Comparison of ENCODE assay signal across 8 cellular contexts in the genomic region with DNA sequence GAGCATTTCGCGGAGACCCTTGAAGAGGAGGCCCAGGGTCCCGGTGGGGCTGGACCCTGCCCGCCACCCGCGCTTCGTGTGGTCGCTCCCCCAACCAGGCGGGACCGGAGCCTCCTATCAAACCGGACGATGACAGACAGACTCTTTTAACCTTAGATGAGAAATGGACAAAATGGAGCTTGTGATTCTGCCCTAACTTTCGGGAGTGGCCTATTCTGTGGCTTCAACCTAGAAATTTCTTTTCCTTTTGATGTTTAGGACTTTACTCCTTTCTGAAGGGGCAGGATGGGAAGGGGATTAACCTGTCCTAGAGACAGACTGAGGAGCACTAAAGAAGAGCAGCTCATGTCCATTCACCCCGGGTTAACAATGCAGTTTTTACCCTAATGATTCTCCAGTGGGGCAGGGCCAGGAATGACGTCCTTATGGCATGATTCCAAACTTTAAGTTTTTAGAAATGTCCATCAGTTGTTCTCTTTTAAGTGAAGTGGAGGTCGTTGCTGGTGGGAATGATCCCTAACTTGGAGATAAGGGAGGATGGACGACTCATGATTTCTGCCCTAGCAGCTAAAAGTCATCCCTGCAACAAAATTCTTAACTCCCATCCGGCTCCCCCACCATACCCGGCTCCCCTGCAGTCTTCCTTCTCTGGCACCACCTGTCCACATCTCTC. TPM values are rescaled to one million over a fixed set of nuclear protein-coding genes. Genes with fewer than 3 reads are reported as not detected.
DNase-seq lines count a peak whose midpoint lies in the region; FAIRE-seq and TF ChIP-seq lines count a peak whose summit lies in the region.

No MANE protein-coding gene starts in this region.

- peak overlapping the region; percentile 82 for H3K56ac ChIP-seq in H1 (replicated peaks; ENCODE audit: insufficient read length, low read depth, low read length)

- H3K4me3 Mint-ChIP-seq in HFFc6, result peak overlapping the region; percentile 95

- H2AK5ac ChIP-seq in H1 (ENCODE audit: low read depth, low read length), result no peak overlapping the region

- H2BK12ac ChIP-seq in H1 (ENCODE audit: low read depth, low read length), result no peak overlapping the region

- no peaks in the 10 kb centered on the region for H3K9me3 Mint-ChIP-seq in HFFc6

- H3K36me3 ChIP-seq in H1 (ENCODE audit: control insufficient read depth in 2 of 4, insufficient read depth in 4 of 4, low read length in 3 of 4) (no peaks in the 10 kb centered on the region; a peak in 1 of 8 replicates), mucosa of rectum (ENCODE audit: control insufficient read depth in 2 of 2, insufficient read depth in 2 of 2, low read length in 2 of 2) (peaks cover 9 to 18% of the 10 kb centered on the region in 2 donors)

- no peak for TF ChIP-seq EP300 in H1 (IDR thresholded peaks at IDR 0.05; ENCODE audit: borderline replicate concordance in 1 of 2, low read depth in 2 of 2, low read length in 2 of 2)

- H3K27ac ChIP-seq in H1 (ENCODE audit: low read depth, low read length) (no peak overlapping the region), mucosa of rectum (ENCODE audit: low read depth in 2 of 2, low read length in 2 of 2) (peak overlapping the region; percentile 96 to 98)

- TF ChIP-seq RAD21 in H1 (IDR thresholded peaks at IDR 0.05 in 1 of 2, conservative IDR thresholded peaks at IDR 0.05 in 1 of 2; ENCODE audit: low read depth in 2 of 2, low read length in 2 of 2), result no peak

- H3K9ac ChIP-seq in H1 (replicated peaks in 1 of 4; ENCODE audit: extremely low read depth in 1 of 4, low read depth in 3 of 4, low read length in 3 of 4) (peak overlapping the region in 2 of 4 experiments; percentile 34 to 42; a peak in 5 of 7 replicates), mucosa of rectum (ENCODE audit: low read depth in 1 of 2, low read length in 2 of 2) (peak overlapping the region; percentile 86 to 90)

- POLR2A ChIA-PET in H1 (lab: Charles Lee; ENCODE audit: partially characterized antibody), result interaction anchor here (0.8 kb wide), 1 partner anchor 15 kb away, joined by 3 read pairs; the partner anchor contains the start of gene NIPSNAP3B

- no peaks in the 10 kb centered on the region for H3K79me2 ChIP-seq in H1 (ENCODE audit: control insufficient read depth in 1 of 2, insufficient read depth in 2 of 2, low read length in 2 of 2)

- CTCF ChIA-PET in H1 (lab: Charles Lee; ENCODE audit: partially characterized antibody), result no interaction called here

- H3K14ac ChIP-seq in H1 (ENCODE audit: insufficient read length), result no peak overlapping the region

- no peak overlapping the region for H2BK20ac ChIP-seq in H1 (ENCODE audit: low read length)

- H2BK5ac ChIP-seq in H1 (ENCODE audit: low read depth, low read length), result no peak overlapping the region

- H3K9me3 ChIP-seq in H1 (ENCODE audit: insufficient read depth in 2 of 2, low read depth in 1 of 2, low read length in 1 of 2) (no peaks in the 10 kb centered on the region), mucosa of rectum (ENCODE audit: control insufficient read depth in 2 of 2, low read length in 2 of 2) (no peaks in the 10 kb centered on the region)

- no peak for TF ChIP-seq CTCF in HFFc6 (IDR thresholded peaks at IDR 0.05)
- no peak for TF ChIP-seq CTCF in H1 (IDR thresholded peaks at IDR 0.05; ENCODE audit: control extremely low read depth in 1 of 3, insufficient read depth in 1 of 3, low read depth in 1 of 3, low read length in 3 of 3)

- 0 out of 2 replicates have a peak overlapping the region, but pooled peaks have one; percentile 45 for H4K8ac ChIP-seq in H1 (ENCODE audit: extremely low read depth, insufficient read depth, low read length)

- H3K4me1 ChIP-seq in H1 (replicated peaks in 1 of 4; ENCODE audit: control insufficient read depth in 3 of 4, insufficient read depth in 4 of 4, low read length in 3 of 4) (peaks cover 0 to 2% (median 0%) of the 10 kb centered on the region in 4 experiments; a peak in 4 of 7 replicates), mucosa of rectum (ENCODE audit: control insufficient read depth in 2 of 2, insufficient read depth in 2 of 2, low read length in 2 of 2) (peaks cover 8 to 11% of the 10 kb centered on the region in 2 donors)

- H3K4me3 ChIP-seq in H1 (ENCODE audit: extremely low read depth in 1 of 4, insufficient read depth in 2 of 4, low read depth in 3 of 4, low read length in 4 of 4), result peak overlapping the region; percentile 74 to 89 (median 80)
- peak overlapping the region; percentile 90 to 91 for H3K4me3 ChIP-seq in mucosa of rectum (ENCODE audit: low read length in 2 of 2)

- no peak overlapping the region for H2BK15ac ChIP-seq in H1 (ENCODE audit: low read length)

- H2AFZ ChIP-seq in H1 (ENCODE audit: low read length), result peak overlapping the region; percentile 70; the same call in 1 of the 2 replicates

- no peak overlapping the region for H3K23ac ChIP-seq in H1 (ENCODE audit: insufficient read length)

- peak overlapping the region; percentile 95 for H3K27ac Mint-ChIP-seq in HFFc6

- peak; percentile 54 for DNase-seq in ELR (ENCODE audit: low read depth)
- no peak for DNase-seq in HFFc6
- DNase-seq in RPMI7951 (ENCODE audit: low read depth), result peak; percentile 37
- no peak for DNase-seq in H1 (ENCODE audit: low read depth in 1 of 2, low spot score in 2 of 2)
- no peak for DNase-seq in UCSD-AML1 (lab: John Stamatoyannopoulos, UW; ENCODE audit: unreplicated experiment)
- no peak for DNase-seq in hippocampal formation (lab: John Stamatoyannopoulos, UW)
- DNase-seq in GM19238 (ENCODE audit: insufficient read length, low spot score), result no peak

- 0 out of 2 replicates have a peak, but pooled peaks cover 8% of the 10 kb centered on the region for H3K36me3 Mint-ChIP-seq in HFFc6 (ENCODE audit: low read depth)

- H3K27me3 ChIP-seq in H1 (replicated peaks in 1 of 4; ENCODE audit: control insufficient read depth in 3 of 4, extremely low read depth in 1 of 4, insufficient read depth in 3 of 4, low read length in 3 of 4) (no peaks in the 10 kb centered on the region), mucosa of rectum (ENCODE audit: control insufficient read depth in 2 of 2, insufficient read depth in 2 of 2, low read length in 2 of 2) (no peaks in the 10 kb centered on the region)

- H3K23me2 ChIP-seq in H1 (ENCODE audit: low read depth, low read length), result peaks cover 7% of the 10 kb centered on the region; the same call in 1 of the 2 replicates

- TF ChIP-seq POLR2A in H1 (IDR thresholded peaks at IDR 0.05; ENCODE audit: control extremely low read depth in 1 of 2, low read depth in 2 of 2, low read length in 2 of 2), result no peak

- H3K4me2 ChIP-seq in H1 (ENCODE audit: insufficient read depth in 1 of 2, low read depth in 2 of 2, low read length in 2 of 2), result peak overlapping the region; percentile 87 to 91

- 27% methylated on average over 19 of the region's 19 CpGs; no CpG with 5 or more reads in 1 of the 2 experiments for WGBS in H1 (ENCODE audit: extremely low coverage in 1 of 2, insufficient coverage in 1 of 2, insufficient read length in 1 of 2, insufficient replicate concordance in 2 of 2, low coverage in 1 of 2, low lambda C conversion rate in 2 of 2, missing lambda C conversion rate in 1 of 2), 2 experiments

- no peak for FAIRE-seq in H1 (lab: Jason Lieb, UNC)

- H3K79me1 ChIP-seq in H1 (ENCODE audit: low read depth, low read length), result no peaks in the 10 kb centered on the region

- H3K4ac ChIP-seq in H1 (replicated peaks; ENCODE audit: insufficient read length, low read depth, low read length), result no peak overlapping the region

- no peaks in the 10 kb centered on the region for H4K20me1 ChIP-seq in H1 (replicated peaks in 1 of 2; ENCODE audit: control insufficient read depth in 1 of 2, insufficient read depth in 2 of 2, low read length in 2 of 2)

- no peak overlapping the region for H4K5ac ChIP-seq in H1 (ENCODE audit: insufficient read length, low read depth, low read length)

- no peak overlapping the region for H3K18ac ChIP-seq in H1 (ENCODE audit: extremely low read depth, low read length)

- no peak overlapping the region for H4K91ac ChIP-seq in H1 (replicated peaks; ENCODE audit: insufficient read length, low read length)

- peaks cover 38% of the 10 kb centered on the region for H3K4me1 Mint-ChIP-seq in HFFc6 (ENCODE audit: low read depth)

- no peak overlapping the region for H2BK120ac ChIP-seq in H1 (replicated peaks; ENCODE audit: low read depth, low read length)

- H3K27me3 Mint-ChIP-seq in HFFc6 (ENCODE audit: insufficient read depth), result no peaks in the 10 kb centered on the region

RNA-seq across cellular contexts. Expression of gene NIPSNAP3A, which starts 1.0 kb away (rescaled TPM):
- 10 to 100 TPM; 11.5 to 17.0 (median 14.6) TPM for total RNA-seq in HFFc6 (2021; fragmentation: NEBNext Ultra II Directional; extraction: Animal tissue kit (Norgen Biotek cat#: 25700))
- 76.8 and 93.5 TPM in 2 replicates for total RNA-seq in RPMI7951 (2014; rRNA removed; shearing (Covaris generic))
- total RNA-seq in H1 (2021; fragmentation: NEBNext Ultra II Directional; extraction: Animal tissue kit (Norgen Biotek cat#: 25700)), result 6.9 and 9.3 TPM in 2 replicates
- polyA plus RNA-seq in H1 (2011; rRNA removed), result 4.3 and 9.4 TPM in 2 replicates
- 8.4 TPM for polyA plus RNA-seq in H1 (2011; cell fraction: cytosol; rRNA removed)
- polyA plus RNA-seq in H1 (2011; cell fraction: nucleus; rRNA removed), result 3.1 TPM
- 6.6 to 6.7 TPM (median 6.7 TPM) in 4 replicates for polyA plus RNA-seq in H1 (2012, experiment 1 of 2)
- 3.5 TPM for polyA plus RNA-seq in H1 (2012, experiment 2 of 2)
- 5.0 TPM for polyA plus RNA-seq in H1 (2013, experiment 1 of 2)
- 3.9 TPM for polyA plus RNA-seq in H1 (2013, experiment 2 of 2)
- 2.4 and 4.0 TPM in 2 replicates for polyA minus RNA-seq in H1 (2011; rRNA and poly(A)+ RNA removed)
- 3.7 TPM for polyA minus RNA-seq in H1 (2011; cell fraction: cytosol; rRNA and poly(A)+ RNA removed)
- 3.2 TPM for polyA minus RNA-seq in H1 (2011; cell fraction: nucleus; rRNA and poly(A)+ RNA removed)

RNA-seq across cellular contexts. Expression of gene NIPSNAP3B, which starts 15.4 kb away (rescaled TPM):
- total RNA-seq in HFFc6 (2021; fragmentation: NEBNext Ultra II Directional; extraction: Animal tissue kit (Norgen Biotek cat#: 25700)), result under 1 TPM; 0.19 to 0.68 (median 0.40) TPM
- total RNA-seq in RPMI7951 (2014; rRNA removed; shearing (Covaris generic)), result 2.1 and 2.6 TPM in 2 replicates
- 0.29 and 0.34 TPM in 2 replicates for total RNA-seq in H1 (2021; fragmentation: NEBNext Ultra II Directional; extraction: Animal tissue kit (Norgen Biotek cat#: 25700))
- polyA plus RNA-seq in H1 (2011; rRNA removed), result 0.14 and 0.20 TPM in 2 replicates
- 0.21 TPM for polyA plus RNA-seq in H1 (2011; cell fraction: cytosol; rRNA removed)
- polyA plus RNA-seq in H1 (2011; cell fraction: nucleus; rRNA removed), result 0.14 TPM
- 0.39 to 0.43 TPM (median 0.42 TPM) in 3 of 4 replicates, not detected in the other for polyA plus RNA-seq in H1 (2012, experiment 1 of 2)
- polyA plus RNA-seq in H1 (2012, experiment 2 of 2), result not detected
- polyA plus RNA-seq in H1 (2013, experiment 1 of 2), result 0.32 TPM
- polyA plus RNA-seq in H1 (2013, experiment 2 of 2), result 0.29 TPM
- polyA minus RNA-seq in H1 (2011; rRNA and poly(A)+ RNA removed), result 0.09 and 0.68 TPM in 2 replicates
- not detected for polyA minus RNA-seq in H1 (2011; cell fraction: cytosol; rRNA and poly(A)+ RNA removed)
- not detected for polyA minus RNA-seq in H1 (2011; cell fraction: nucleus; rRNA and poly(A)+ RNA removed)

RNA-seq across cellular contexts. Expression of gene OR13D1, which starts 54.2 kb away (rescaled TPM):
- total RNA-seq in HFFc6 (2021; fragmentation: NEBNext Ultra II Directional; extraction: Animal tissue kit (Norgen Biotek cat#: 25700)), result not detected
- not detected in 2 replicates for total RNA-seq in RPMI7951 (2014; rRNA removed; shearing (Covaris generic))
- total RNA-seq in H1 (2021; fragmentation: NEBNext Ultra II Directional; extraction: Animal tissue kit (Norgen Biotek cat#: 25700)), result not detected in 2 replicates
- not detected in 2 replicates for polyA plus RNA-seq in H1 (2011; rRNA removed)
- polyA plus RNA-seq in H1 (2011; cell fraction: cytosol; rRNA removed), result not detected
- not detected for polyA plus RNA-seq in H1 (2011; cell fraction: nucleus; rRNA removed)
- polyA plus RNA-seq in H1 (2012, experiment 1 of 2), result not detected in 4 replicates
- polyA plus RNA-seq in H1 (2012, experiment 2 of 2), result not detected
- polyA plus RNA-seq in H1 (2013, experiment 1 of 2), result not detected
- not detected for polyA plus RNA-seq in H1 (2013, experiment 2 of 2)
- polyA minus RNA-seq in H1 (2011; rRNA and poly(A)+ RNA removed), result not detected in 2 replicates
- not detected for polyA minus RNA-seq in H1 (2011; cell fraction: cytosol; rRNA and poly(A)+ RNA removed)
- polyA minus RNA-seq in H1 (2011; cell fraction: nucleus; rRNA and poly(A)+ RNA removed), result not detected

Comparison
In these comparisons a context has a peak if more than half of its experiments do, and no peak if none do; other contexts are left out.
1. DNase-seq: peak in ELR (single experiment) and RPMI7951 (single experiment); none in HFFc6 (single experiment), H1 (0 of 2), UCSD-AML1 (single experiment), hippocampal formation (0 of 2) and GM19238 (single experiment).